15 cellular contexts compared by ENCODE assay signal in genomic region chr10:121152935-121153334, GRCh38.
DNase-seq lines count a peak whose midpoint lies in the region; ATAC-seq and TF ChIP-seq lines count a peak whose summit lies in the region.
"Had no signal": no experiment of that assay in that cellular context is flagged by ENCODE, and none has a peak within 500 bp of the region (broad histone marks: within the 10 kb centered on the region; RNA-seq: fewer than 3 reads in every experiment).

No MANE protein-coding gene starts in this region.

- no peak for TF ChIP-seq CTCF in GM13976 (IDR thresholded peaks at IDR 0.05; ENCODE audit: borderline replicate concordance, control extremely low read depth, extremely low read depth, insufficient read depth, missing control alignments)

- no peak overlapping the region for H3K4me3 ChIP-seq in HUES48 (ENCODE audit: low read depth, low read length)

- H3K9me3 ChIP-seq in HUES48 (ENCODE audit: control insufficient read depth, insufficient read depth, low read length): no peaks in the 10 kb centered on the region
- H3K9me3 ChIP-seq: BE2C had no signal

- no peak overlapping the region for H3K9ac ChIP-seq in HUES48 (ENCODE audit: low read depth, low read length)

- H3K27me3 ChIP-seq in HUES48 (ENCODE audit: control insufficient read depth, insufficient read depth, low read length) (no peaks in the 10 kb centered on the region), layer of hippocampus (ENCODE audit: control insufficient read depth, insufficient read depth, low read length) (no peaks in the 10 kb centered on the region)
- H3K27me3 ChIP-seq: BE2C had no signal

- H3K4me1 ChIP-seq in HUES48 (ENCODE audit: control insufficient read depth, insufficient read depth, low read length): peaks cover 10% of the 10 kb centered on the region
- H3K4me1 ChIP-seq: BE2C had no signal

- in situ Hi-C loops in GM13976 (cut with MboI; ENCODE audit: low sequenced_read_pairs, unreplicated experiment): no loop called here

- H3K36me3 ChIP-seq in HUES48 (ENCODE audit: control insufficient read depth, insufficient read depth, low read length): no peaks in the 10 kb centered on the region
- H3K36me3 ChIP-seq: BE2C had no signal

- DNase-seq in substantia nigra (lab: John Stamatoyannopoulos, UW) (no peak), GM13976 (ENCODE audit: low spot score) (no peak), NCI-H748 treated with DMSO at 0.1 percent for 48 hours (lab: John Stamatoyannopoulos, UW) (no peak)
- DNase-seq: ACHN; BE2C; C1 segment of cervical spinal cord; CD4-positive, CD25-positive, alpha-beta regulatory T cell; CD8-positive, alpha-beta memory T cell; COR-L47; GDM1; H9 had no signal

- no peak for ATAC-seq in GM18909 (IDR thresholded peaks at IDR 0.05; ENCODE audit: poor library complexity, unreplicated experiment)

- H3K27ac ChIP-seq in HUES48 (ENCODE audit: low read depth, low read length) (peak overlapping the region; percentile 76), cingulate gyrus (ENCODE audit: low read depth, low read length) (peak overlapping the region; percentile 96), layer of hippocampus (ENCODE audit: low read depth, low read length) (peak overlapping the region; percentile 31), substantia nigra (ENCODE audit: low read depth, low read length, poor library complexity, severe bottlenecking) (peak overlapping the region; percentile 77)

Comparison
In these comparisons a context has a peak if more than half of its experiments do, and no peak if none do; other contexts are left out.
1. H3K27ac ChIP-seq: peak in every context shown above with its lines; median percentile 96 in cingulate gyrus; 77 in substantia nigra; 76 in HUES48; 31 in layer of hippocampus.